Comparison of ENCODE assay signal across 1 cellular context in genomic region chr22:22207845-22208564, GRCh38.
TF ChIP-seq lines count a peak whose summit lies in the region.

No MANE protein-coding gene starts in this region.

TF ChIP-seq in K562, 482 proteins besides CTCF, POLR2A, EP300 and RAD21 (continued from another document):
- TF ChIP-seq HMGXB4 (CRISPR knock-in tag; IDR thresholded peaks at IDR 0.05) = peak; percentile 90; the same call in 1 of the 2 replicates
- no peak for TF ChIP-seq ZFP1 (CRISPR knock-in tag; IDR thresholded peaks at IDR 0.05)
- no peak for TF ChIP-seq ZNF280B (CRISPR knock-in tag; IDR thresholded peaks at IDR 0.05)
- 0 out of 4 replicates have a peak, but pooled peaks of 1 of the 2 experiments have one; percentile 12 for TF ChIP-seq FOXA3 (CRISPR knock-in tag; conservative IDR thresholded peaks at IDR 0.05 in 1 of 2, IDR thresholded peaks at IDR 0.05 in 1 of 2)
- no peak for TF ChIP-seq POLR2G (IDR thresholded peaks at IDR 0.05; ENCODE audit: low read depth, low read length)
- TF ChIP-seq KDM2B (CRISPR knock-in tag; IDR thresholded peaks at IDR 0.05) = no peak
- no peak for TF ChIP-seq CC2D1A (IDR thresholded peaks at IDR 0.05)
